22 cellular contexts compared by ENCODE assay signal in genomic region chr7:23338439-23338838, GRCh38.
"Had no signal": no experiment of that assay in that cellular context is flagged by ENCODE, and none has a peak within 500 bp of the region (broad histone marks: within the 10 kb centered on the region; RNA-seq: fewer than 3 reads in every experiment).

No MANE protein-coding gene starts in this region.

- H3K27me3 ChIP-seq: colonic mucosa, esophagus muscularis mucosa, foreskin keratinocyte, gastroesophageal sphincter, hepatocyte, left lung had no signal

- ATAC-seq: foreskin keratinocyte, gastroesophageal sphincter, heart left ventricle, left colon, left lung, left ventricle myocardium superior, lower lobe of right lung, mucosa of descending colon had no signal

- DNase-seq: colonic mucosa; dermis blood vessel endothelial cell; dorsolateral prefrontal cortex; effector CD4-positive, alpha-beta T cell; effector memory CD4-positive, alpha-beta T cell; foreskin keratinocyte; heart left ventricle; hypothalamus; immature natural killer cell; islet precursor cell; kidney; kidney glomerular epithelial cell; left colon; left lung; left ventricle myocardium superior; lower lobe of right lung; mesenchymal stem cell; mucosa of descending colon; naive B cell had no signal

- H3K4me3 ChIP-seq: colonic mucosa, dorsolateral prefrontal cortex, esophagus muscularis mucosa, gastroesophageal sphincter, heart left ventricle, hepatocyte, left lung, lower lobe of right lung, mucosa of descending colon had no signal

- H3K36me3 ChIP-seq: colonic mucosa, esophagus muscularis mucosa, gastroesophageal sphincter, heart left ventricle, left lung, lower lobe of right lung had no signal

- H3K4me1 ChIP-seq: colonic mucosa had no signal

- H3K27ac ChIP-seq: colonic mucosa, dorsolateral prefrontal cortex, esophagus muscularis mucosa, foreskin keratinocyte, gastroesophageal sphincter, heart left ventricle, hepatocyte, left lung, lower lobe of right lung had no signal

- H3K9me3 ChIP-seq: colonic mucosa, esophagus muscularis mucosa, gastroesophageal sphincter, left lung, lower lobe of right lung, mucosa of descending colon had no signal
